Comparison of ENCODE assay signal across 8 cellular contexts in genomic region chr11:1572200-1573076, GRCh38.
DNase-seq lines count a peak whose midpoint lies in the region; ATAC-seq and TF ChIP-seq lines count a peak whose summit lies in the region.

Gene DUSP8 (minus strand): TSS chr11:1572271. CDS start chr11:1565826, 6,445 bp downstream.

- peak within 1 kb of the TSS; percentile 55 for H3K4me3 Mint-ChIP-seq in dendritic cell treated with granulocyte-macrophage colony-stimulating factor and Interleukin-4, amounts not matched to agents 40 ng/mL and 50 ng/mL, for 4 days

- peaks cover 10% of the 10 kb centered on the region for H3K4me1 Mint-ChIP-seq in dendritic cell treated with granulocyte-macrophage colony-stimulating factor and Interleukin-4, amounts not matched to agents 40 ng/mL and 50 ng/mL, for 4 days (ENCODE audit: low read depth)

- no peaks in the 10 kb centered on the region for H3K9me3 Mint-ChIP-seq in dendritic cell treated with granulocyte-macrophage colony-stimulating factor and Interleukin-4, amounts not matched to agents 40 ng/mL and 50 ng/mL, for 4 days

- intact Hi-C loops in dendritic cell treated with granulocyte-macrophage colony-stimulating factor and Interleukin-4, amounts not matched to agents 40 ng/mL and 50 ng/mL, for 4 days (cut with micrococcal nuclease): no loop called here

- ATAC-seq in HG03095 (IDR thresholded peaks at IDR 0.05; ENCODE audit: unreplicated experiment) (peak; percentile 45), HG03439 (IDR thresholded peaks at IDR 0.05; ENCODE audit: unreplicated experiment) (no peak)

- H3K36me3 Mint-ChIP-seq in dendritic cell treated with granulocyte-macrophage colony-stimulating factor and Interleukin-4, amounts not matched to agents 40 ng/mL and 50 ng/mL, for 4 days (ENCODE audit: low read depth): no peaks in the 10 kb centered on the region

- peak; percentile 85 for DNase-seq in GM12865 (ENCODE audit: low read depth)
- peak; percentile 83 for DNase-seq in NCI-H446 treated with DMSO at 0.1 percent for 48 hours (lab: John Stamatoyannopoulos, UW)
- DNase-seq in activated CD4-positive, alpha-beta T cell treated with anti-CD3 and anti-CD28 coated beads, Interleukin-2, amount 50 U/mL, for 48 hours: peak; percentile 90 to 91
- peak; percentile 90 for DNase-seq in left kidney (ENCODE audit: low read depth, low spot score)
- DNase-seq in stimulated activated CD4-positive, alpha-beta T cell treated with anti-CD3 and anti-CD28 coated beads, Interleukin-15, amount 100 ng/mL, for 48 hours (ENCODE audit: low read depth in 2 of 2): peak; percentile 80 to 87

- H3K27ac Mint-ChIP-seq in dendritic cell treated with granulocyte-macrophage colony-stimulating factor and Interleukin-4, amounts not matched to agents 40 ng/mL and 50 ng/mL, for 4 days: no peak within 1 kb of the TSS

- peaks cover 78% of the 10 kb centered on the region for H3K27me3 Mint-ChIP-seq in dendritic cell treated with granulocyte-macrophage colony-stimulating factor and Interleukin-4, amounts not matched to agents 40 ng/mL and 50 ng/mL, for 4 days

- peak within 1 kb of the TSS; percentile 42 for H3K4me3 ChIP-seq in GM12865 (ENCODE audit: low read depth, low read length)

- no peak for TF ChIP-seq CTCF in GM12865 (IDR thresholded peaks at IDR 0.05; ENCODE audit: insufficient read depth, low read depth, low read length, missing control alignments)
